11 cellular contexts compared by ENCODE assay signal in the genomic region with DNA sequence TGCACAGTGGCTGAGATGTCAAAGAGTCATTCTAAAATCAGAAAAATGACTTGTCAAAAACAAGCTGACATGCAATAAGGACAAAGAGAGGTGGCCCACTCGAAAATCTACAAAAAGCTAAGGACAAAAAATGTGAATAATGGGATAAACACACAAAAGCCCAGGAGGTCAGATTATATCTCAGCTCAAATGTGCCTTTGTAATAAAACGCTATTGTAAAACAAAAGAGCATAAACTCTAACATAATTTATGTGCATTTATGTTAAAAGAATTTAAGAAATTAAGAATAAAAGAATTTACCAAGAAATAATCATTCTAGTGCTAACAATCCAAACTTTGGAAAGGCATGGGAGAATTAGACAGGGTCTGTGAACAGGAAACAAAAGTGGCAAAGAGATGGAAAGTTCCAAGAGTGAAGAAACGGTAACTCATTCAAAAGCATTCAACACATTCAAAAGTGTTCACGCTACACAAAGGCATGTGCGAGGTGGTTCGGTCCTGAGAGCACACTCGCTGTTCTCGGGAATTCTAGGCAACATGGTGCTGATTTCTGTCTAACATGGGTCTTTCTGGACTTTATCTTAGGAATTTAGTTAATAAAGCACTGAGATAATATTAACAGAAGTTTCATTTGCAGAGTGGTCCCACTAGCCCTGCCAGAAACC.
DNase-seq lines count a peak whose midpoint lies in the region; ATAC-seq and TF ChIP-seq lines count a peak whose summit lies in the region.
"Had no signal": no experiment of that assay in that cellular context is flagged by ENCODE, and none has a peak within 500 bp of the region (broad histone marks: within the 10 kb centered on the region; RNA-seq: fewer than 3 reads in every experiment).

No MANE protein-coding gene starts in this region.

- no peak overlapping the region for H2AFZ ChIP-seq in PC-9

- H3K4me3 ChIP-seq in PC-9, result no peak overlapping the region
- no peak overlapping the region for H3K4me3 ChIP-seq in endocrine pancreas (ENCODE audit: control insufficient read depth, insufficient read depth, low read length)
- no peak overlapping the region for H3K4me3 ChIP-seq in mucosa of rectum (ENCODE audit: low read length in 2 of 2)
- no peak overlapping the region for H3K4me3 ChIP-seq in transverse colon

- CTCF ChIA-PET in PC-9 (lab: Charles Lee), result interaction anchor here (0.6 kb wide), 1 partner anchor 188 kb away, joined by 3 read pairs; no protein-coding TSS in a partner anchor

- H3F3A ChIP-seq in PC-9 (ENCODE audit: insufficient read depth, low read depth), result peaks cover 5% of the 10 kb centered on the region; the same call in 1 of the 2 replicates

- no peaks in the 10 kb centered on the region for H3K36me3 ChIP-seq in PC-9 (ENCODE audit: low read depth)
- H3K36me3 ChIP-seq in endocrine pancreas (ENCODE audit: control insufficient read depth, insufficient read depth, low read length), result no peaks in the 10 kb centered on the region
- H3K36me3 ChIP-seq in mucosa of rectum (ENCODE audit: control insufficient read depth in 2 of 2, insufficient read depth in 2 of 2, low read length in 2 of 2), result no peaks in the 10 kb centered on the region
- H3K36me3 ChIP-seq in transverse colon, result no peaks in the 10 kb centered on the region

- no peaks in the 10 kb centered on the region for H3K79me2 ChIP-seq in PC-9 (ENCODE audit: low read depth)

- BruUV-seq in PC-9 (replicated peaks; lab: Mats Ljungman, UMichigan), result TSS peak; percentile 71

- H3K4me1 ChIP-seq in PC-9 (replicated peaks; ENCODE audit: insufficient read depth), result peaks cover 42% of the 10 kb centered on the region
- H3K4me1 ChIP-seq in endocrine pancreas (ENCODE audit: control insufficient read depth, insufficient read depth, low read length), result peaks cover 4% of the 10 kb centered on the region
- peaks cover 17 to 30% of the 10 kb centered on the region in 2 donors for H3K4me1 ChIP-seq in mucosa of rectum (ENCODE audit: control insufficient read depth in 2 of 2, insufficient read depth in 2 of 2, low read length in 2 of 2)
- peaks cover 19 to 38% (median 23%) of the 10 kb centered on the region in 4 donors for H3K4me1 ChIP-seq in transverse colon

- DNase-seq in PC-9, result no peak
- DNase-seq in transverse colon, result no peak
- DNase-seq: H7, Kasumi-1, NCI-H524 had no signal

- no peak for TF ChIP-seq POLR2A in transverse colon (IDR thresholded peaks at IDR 0.05)

- TF ChIP-seq CTCF in PC-9 (conservative IDR thresholded peaks at IDR 0.05) (no peak), transverse colon (IDR thresholded peaks at IDR 0.05) (no peak)

- intact Hi-C loops in PC-9 (cut with micrococcal nuclease; ENCODE audit: unreplicated experiment), result loop anchor here (1.0 to 2.0 kb wide), 3 partner anchors 87 to 338 kb away; no protein-coding TSS in a partner anchor
- intact Hi-C loops in transverse colon (cut with DNase I; ENCODE audit: low total_unique reads), result loop anchor here (5.0 to 10.0 kb wide), 3 partner anchors 185 to 602 kb away; partner anchors contain the start of gene SLC7A1

- no peaks in the 10 kb centered on the region for H4K20me1 ChIP-seq in PC-9 (ENCODE audit: insufficient read depth)

- WGBS in transverse colon (ENCODE audit: low coverage in 1 of 2), 2 donors, result 55 to 82% methylated on average over 3 to 8 of the region's 8 CpGs

- POLR2A ChIA-PET in PC-9 (lab: Charles Lee; ENCODE audit: unreplicated experiment), result no interaction called here

- in situ Hi-C loops in transverse colon (cut with MboI; ENCODE audit: low pct_ligation_motif_present in 1 of 4, low pct_unique_long_range_greater_than_20kb in 1 of 4, low sequenced_read_pairs in 3 of 4), result loop anchor here (5.0 to 25.0 kb wide), 7 partner anchors 185 to 605 kb away; no protein-coding TSS in a partner anchor

- no peaks in the 10 kb centered on the region for H3K27me3 ChIP-seq in PC-9 (ENCODE audit: insufficient read depth, low read depth)
- no peaks in the 10 kb centered on the region for H3K27me3 ChIP-seq in endocrine pancreas (ENCODE audit: control insufficient read depth, insufficient read depth, low read length)
- H3K27me3 ChIP-seq in mucosa of rectum (ENCODE audit: control insufficient read depth in 2 of 2, insufficient read depth in 2 of 2, low read length in 2 of 2), result no peaks in the 10 kb centered on the region
- H3K27me3 ChIP-seq in transverse colon, result no peaks in the 10 kb centered on the region

- TF ChIP-seq EP300 in transverse colon (IDR thresholded peaks at IDR 0.05; ENCODE audit: low read depth), result no peak

- H3K27ac ChIP-seq in PC-9 (peak overlapping the region; percentile 77), mucosa of rectum (ENCODE audit: low read depth in 2 of 2, low read length in 2 of 2) (peak overlapping the region; percentile 74 to 85), transverse colon (peak overlapping the region; percentile 72 to 81 (median 79))

- peak overlapping the region; percentile 66 for H3K4me2 ChIP-seq in PC-9

- ATAC-seq in GM19328 (IDR thresholded peaks at IDR 0.05; ENCODE audit: unreplicated experiment) (no peak), GM18870 (IDR thresholded peaks at IDR 0.05; ENCODE audit: unreplicated experiment) (no peak), GM21515 (IDR thresholded peaks at IDR 0.05; ENCODE audit: unreplicated experiment) (no peak)
- ATAC-seq: CD8-positive, alpha-beta T cell had no signal

- no peaks in the 10 kb centered on the region for H3K9me2 ChIP-seq in PC-9 (ENCODE audit: insufficient read depth)

- H3K9ac ChIP-seq in endocrine pancreas (ENCODE audit: control insufficient read depth, insufficient read depth, low read length) (peak overlapping the region; percentile 30), mucosa of rectum (ENCODE audit: low read depth in 1 of 2, low read length in 2 of 2) (peak overlapping the region; percentile 10 to 36)

- H3K9me3 ChIP-seq in PC-9 (ENCODE audit: insufficient read depth, low read depth) (no peaks in the 10 kb centered on the region), endocrine pancreas (ENCODE audit: control insufficient read depth, low read length) (no peaks in the 10 kb centered on the region), mucosa of rectum (ENCODE audit: control insufficient read depth in 2 of 2, low read length in 2 of 2) (no peaks in the 10 kb centered on the region), transverse colon (no peaks in the 10 kb centered on the region)
